Comparison of ENCODE assay signal across 13 cellular contexts in genomic region chr9:76644171-76644570, GRCh38.
A peak's percentile ranks its signal among the peaks of the same experiment; 100 is the strongest.
DNase-seq lines count a peak whose midpoint lies in the region; ATAC-seq lines count a peak whose summit lies in the region.
"Had no signal": no experiment of that assay in that cellular context is flagged by ENCODE, and none has a peak within 500 bp of the region (broad histone marks: within the 10 kb centered on the region; RNA-seq: fewer than 3 reads in every experiment).

No MANE protein-coding gene starts in this region.

- ATAC-seq in GM19328 (IDR thresholded peaks at IDR 0.05; ENCODE audit: unreplicated experiment) (peak; percentile 19), HG02678 (IDR thresholded peaks at IDR 0.05; ENCODE audit: unreplicated experiment) (peak; percentile 20), HG03520 (IDR thresholded peaks at IDR 0.05; ENCODE audit: unreplicated experiment) (peak; percentile 25), GM21423 (IDR thresholded peaks at IDR 0.05; ENCODE audit: unreplicated experiment) (no peak)
- ATAC-seq in stimulated activated memory B cell treated with anti-CD40 and anti-IgM and Interleukin-4, amounts not matched to agents 10 μg/mL and 1 μg/mL and 100 μg/mL, for 72 hours: peak; percentile 61
- ATAC-seq: activated naive CD8-positive, alpha-beta T cell treated with anti-CD3 and anti-CD28 coated beads, Interleukin-2, amount 50 U/mL, for 24 hours had no signal

- H3K36me3 Mint-ChIP-seq in stimulated activated memory B cell treated with anti-CD40 and anti-IgM and Interleukin-4, amounts not matched to agents 10 μg/mL and 1 μg/mL and 100 μg/mL, for 72 hours: no peaks in the 10 kb centered on the region
- H3K36me3 Mint-ChIP-seq: natural killer cell had no signal

- peaks cover 19% of the 10 kb centered on the region for H3K4me1 Mint-ChIP-seq in stimulated activated memory B cell treated with anti-CD40 and anti-IgM and Interleukin-4, amounts not matched to agents 10 μg/mL and 1 μg/mL and 100 μg/mL, for 72 hours

- no peak overlapping the region for H3K4me3 Mint-ChIP-seq in stimulated activated memory B cell treated with anti-CD40 and anti-IgM and Interleukin-4, amounts not matched to agents 10 μg/mL and 1 μg/mL and 100 μg/mL, for 72 hours
- H3K4me3 Mint-ChIP-seq: activated naive CD8-positive, alpha-beta T cell treated with anti-CD3 and anti-CD28 coated beads, Interleukin-2, amount 50 U/mL, for 24 hours; CD4-positive, alpha-beta T cell; natural killer cell had no signal

- peaks cover 14% of the 10 kb centered on the region for H3K27me3 Mint-ChIP-seq in stimulated activated memory B cell treated with anti-CD40 and anti-IgM and Interleukin-4, amounts not matched to agents 10 μg/mL and 1 μg/mL and 100 μg/mL, for 72 hours
- H3K27me3 Mint-ChIP-seq: activated naive CD8-positive, alpha-beta T cell treated with anti-CD3 and anti-CD28 coated beads, Interleukin-2, amount 50 U/mL, for 24 hours; CD4-positive, alpha-beta T cell had no signal

- no peaks in the 10 kb centered on the region for H3K9me3 Mint-ChIP-seq in stimulated activated memory B cell treated with anti-CD40 and anti-IgM and Interleukin-4, amounts not matched to agents 10 μg/mL and 1 μg/mL and 100 μg/mL, for 72 hours
- H3K9me3 Mint-ChIP-seq: activated naive CD8-positive, alpha-beta T cell treated with anti-CD3 and anti-CD28 coated beads, Interleukin-2, amount 50 U/mL, for 24 hours; CD4-positive, alpha-beta T cell; natural killer cell had no signal

- DNase-seq in SHP77 treated with DMSO at 0.1 percent for 48 hours (lab: John Stamatoyannopoulos, UW) (no peak), AG08395 (ENCODE audit: low spot score) (no peak), HPDE6-E6E7 (ENCODE audit: extremely low spot score) (no peak)
- DNase-seq: activated naive CD8-positive, alpha-beta T cell treated with anti-CD3 and anti-CD28 coated beads, Interleukin-2, amount 50 U/mL, for 24 hours; activated T-cell treated with anti-CD3 and anti-CD28 coated beads, Interleukin-2, amount 50 U/mL, for 1 hour; CD4-positive, alpha-beta T cell; natural killer cell; substantia nigra had no signal

- H3K27ac Mint-ChIP-seq in stimulated activated memory B cell treated with anti-CD40 and anti-IgM and Interleukin-4, amounts not matched to agents 10 μg/mL and 1 μg/mL and 100 μg/mL, for 72 hours: peak overlapping the region; percentile 20
- H3K27ac Mint-ChIP-seq: CD4-positive, alpha-beta T cell; natural killer cell had no signal
